21 cellular contexts compared by ENCODE assay signal in the genomic region with DNA sequence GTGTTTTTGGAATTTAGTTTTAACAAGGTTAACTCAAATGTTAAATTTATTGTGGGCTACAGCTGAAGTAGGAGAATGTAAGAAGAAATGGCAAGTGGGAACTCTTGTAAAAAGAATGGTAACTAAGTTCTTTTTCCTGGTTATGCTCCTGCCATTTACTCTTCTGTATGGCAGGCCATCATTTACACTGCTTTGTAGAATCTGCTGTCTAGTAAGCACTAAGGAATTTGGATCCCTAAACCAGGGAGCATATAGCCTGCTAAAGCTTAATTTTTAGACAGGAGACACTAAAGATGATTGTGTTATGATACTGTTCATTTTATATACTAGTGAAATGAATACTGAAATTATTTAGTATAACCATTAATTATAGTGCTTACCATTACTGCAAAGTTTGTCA.
DNase-seq lines count a peak whose midpoint lies in the region; ATAC-seq and TF ChIP-seq lines count a peak whose summit lies in the region.
"Had no signal": no experiment of that assay in that cellular context is flagged by ENCODE, and none has a peak within 500 bp of the region (broad histone marks: within the 10 kb centered on the region; RNA-seq: fewer than 3 reads in every experiment).

No MANE protein-coding gene starts in this region.

- H3K4me1 Mint-ChIP-seq in activated naive CD4-positive, alpha-beta T cell treated with anti-CD3 and anti-CD28 coated beads, Interleukin-2, amount 10 ng/mL, durations not matched to agents 7 days and 5 days, result peaks cover 28% of the 10 kb centered on the region

- H3K27me3 ChIP-seq in KMS-11 (ENCODE audit: insufficient read depth, low read depth) (no peaks in the 10 kb centered on the region), brain microvascular endothelial cell (replicated peaks) (no peaks in the 10 kb centered on the region), tibial nerve (no peaks in the 10 kb centered on the region)
- H3K27me3 ChIP-seq: upper lobe of right lung had no signal

- H3K9me3 Mint-ChIP-seq in activated naive CD4-positive, alpha-beta T cell treated with anti-CD3 and anti-CD28 coated beads, Interleukin-2, amount 10 ng/mL, durations not matched to agents 7 days and 5 days, result no peaks in the 10 kb centered on the region
- H3K9me3 Mint-ChIP-seq: activated CD4-positive, alpha-beta memory T cell treated with anti-CD3 and anti-CD28 coated beads, Interleukin-2, amount 10 ng/mL, durations not matched to agents 7 days and 5 days; activated naive CD8-positive, alpha-beta T cell treated with anti-CD3 and anti-CD28 coated beads, Interleukin-2, amount 50 U/mL, for 24 hours; activated T-helper 1 cell treated with anti-CD3 and anti-CD28 coated beads, Interleukin-12 subunit alpha, Interleukin-12 subunit beta, Interleukin-2, Interleukin-4 antibody, amounts not matched to agents 30 ng/mL and 10 ng/mL and 1 ng/mL, durations not matched to agents 14 hours and 24 hours and 36 hours; CD14-positive monocyte; H9; naive thymus-derived CD8-positive, alpha-beta T cell had no signal

- H3K4me3 ChIP-seq in KMS-11 (IDR thresholded peaks at IDR 0.05; ENCODE audit: insufficient read depth, low read depth, low read length) (no peak overlapping the region), brain microvascular endothelial cell (ENCODE audit: low read depth, low read length) (no peak overlapping the region), tibial nerve (no peak overlapping the region)
- H3K4me3 ChIP-seq: lung, upper lobe of right lung had no signal

- in situ Hi-C loops in brain microvascular endothelial cell (cut with HindIII; ENCODE audit: low pct_ligation_motif_present, low sequenced_read_pairs), result no loop called here

- no peaks in the 10 kb centered on the region for H3K36me3 Mint-ChIP-seq in activated naive CD4-positive, alpha-beta T cell treated with anti-CD3 and anti-CD28 coated beads, Interleukin-2, amount 10 ng/mL, durations not matched to agents 7 days and 5 days

- TF ChIP-seq EP300 in tibial nerve (IDR thresholded peaks at IDR 0.05), result no peak

- no peaks in the 10 kb centered on the region for H3K27me3 Mint-ChIP-seq in activated naive CD4-positive, alpha-beta T cell treated with anti-CD3 and anti-CD28 coated beads, Interleukin-2, amount 10 ng/mL, durations not matched to agents 7 days and 5 days
- H3K27me3 Mint-ChIP-seq: activated CD4-positive, alpha-beta memory T cell treated with anti-CD3 and anti-CD28 coated beads, Interleukin-2, amount 10 ng/mL, durations not matched to agents 7 days and 5 days; activated naive CD8-positive, alpha-beta T cell treated with anti-CD3 and anti-CD28 coated beads, Interleukin-2, amount 50 U/mL, for 24 hours; naive thymus-derived CD8-positive, alpha-beta T cell had no signal

- TF ChIP-seq POLR2A in tibial nerve (IDR thresholded peaks at IDR 0.05), result no peak

- no peak overlapping the region for H3K27ac Mint-ChIP-seq in activated naive CD4-positive, alpha-beta T cell treated with anti-CD3 and anti-CD28 coated beads, Interleukin-2, amount 10 ng/mL, durations not matched to agents 7 days and 5 days
- H3K27ac Mint-ChIP-seq: activated CD4-positive, alpha-beta memory T cell treated with anti-CD3 and anti-CD28 coated beads, Interleukin-2, amount 10 ng/mL, durations not matched to agents 7 days and 5 days; activated naive CD8-positive, alpha-beta T cell treated with anti-CD3 and anti-CD28 coated beads, Interleukin-2, amount 50 U/mL, for 24 hours; activated T-helper 1 cell treated with anti-CD3 and anti-CD28 coated beads, Interleukin-12 subunit alpha, Interleukin-12 subunit beta, Interleukin-2, Interleukin-4 antibody, amounts not matched to agents 30 ng/mL and 10 ng/mL and 1 ng/mL, durations not matched to agents 14 hours and 24 hours and 36 hours; CD14-positive monocyte; naive thymus-derived CD8-positive, alpha-beta T cell had no signal

- peaks cover 68% of the 10 kb centered on the region for H3K4me1 ChIP-seq in KMS-11 (ENCODE audit: low read depth, poor library complexity, severe bottlenecking)
- H3K4me1 ChIP-seq in tibial nerve, result peaks cover 0 to 64% (median 29%) of the 10 kb centered on the region in 4 donors

- peaks cover 13% of the 10 kb centered on the region; the same call in 1 of the 2 replicates for H3K79me2 ChIP-seq in KMS-11 (ENCODE audit: insufficient read depth, low read depth)

- H3K36me3 ChIP-seq in KMS-11 (ENCODE audit: insufficient read depth) (no peaks in the 10 kb centered on the region), brain microvascular endothelial cell (replicated peaks) (no peaks in the 10 kb centered on the region), tibial nerve (peaks cover 0 to 12% (median 0%) of the 10 kb centered on the region in 3 donors)
- H3K36me3 ChIP-seq: upper lobe of right lung had no signal

- peak; percentile 10 for DNase-seq in brain microvascular endothelial cell
- peak; percentile 16 for DNase-seq in globus pallidus (ENCODE audit: low spot score)
- no peak for DNase-seq in tibial nerve (ENCODE audit: low spot score in 2 of 2)
- no peak for DNase-seq in SW 1271 (lab: John Stamatoyannopoulos, UW)
- DNase-seq in activated naive CD4-positive, alpha-beta T cell treated with anti-CD3 and anti-CD28 coated beads, Interleukin-2, amount 10 ng/mL, durations not matched to agents 7 days and 5 days, result no peak
- DNase-seq: activated CD4-positive, alpha-beta memory T cell treated with anti-CD3 and anti-CD28 coated beads, Interleukin-2, amount 10 ng/mL, durations not matched to agents 7 days and 5 days; activated naive CD8-positive, alpha-beta T cell treated with anti-CD3 and anti-CD28 coated beads, Interleukin-2, amount 50 U/mL, for 24 hours; H9; naive thymus-derived CD8-positive, alpha-beta T cell; NCI-H1436 treated with DMSO at 0.1 percent for 48 hours; RPMI8226; stimulated activated naive CD4-positive, alpha-beta T cell treated with Interleukin-2 at 50 U/mL for 16 hours; T-helper 1 cell; upper lobe of right lung; WERI-Rb-1 had no signal

- H4K20me1 ChIP-seq in KMS-11 (ENCODE audit: insufficient read depth), result no peaks in the 10 kb centered on the region

- H3K4me3 Mint-ChIP-seq in activated naive CD4-positive, alpha-beta T cell treated with anti-CD3 and anti-CD28 coated beads, Interleukin-2, amount 10 ng/mL, durations not matched to agents 7 days and 5 days, result no peak overlapping the region
- H3K4me3 Mint-ChIP-seq: activated CD4-positive, alpha-beta memory T cell treated with anti-CD3 and anti-CD28 coated beads, Interleukin-2, amount 10 ng/mL, durations not matched to agents 7 days and 5 days; activated naive CD8-positive, alpha-beta T cell treated with anti-CD3 and anti-CD28 coated beads, Interleukin-2, amount 50 U/mL, for 24 hours; activated T-helper 1 cell treated with anti-CD3 and anti-CD28 coated beads, Interleukin-12 subunit alpha, Interleukin-12 subunit beta, Interleukin-2, Interleukin-4 antibody, amounts not matched to agents 30 ng/mL and 10 ng/mL and 1 ng/mL, durations not matched to agents 14 hours and 24 hours and 36 hours; CD14-positive monocyte; H9; naive thymus-derived CD8-positive, alpha-beta T cell had no signal

- no peak overlapping the region for H3K27ac ChIP-seq in KMS-11
- peak overlapping the region; percentile 16 for H3K27ac ChIP-seq in brain microvascular endothelial cell
- H3K27ac ChIP-seq in tibial nerve, result peak overlapping the region in 3 of 4 donors; percentile 15 to 75 (median 65)
- H3K27ac ChIP-seq: upper lobe of right lung, WERI-Rb-1 had no signal

- no peak for ATAC-seq in HG02973 (IDR thresholded peaks at IDR 0.05; ENCODE audit: unreplicated experiment)
- no peak for ATAC-seq in HG02884 (IDR thresholded peaks at IDR 0.05; ENCODE audit: unreplicated experiment)
- ATAC-seq: activated naive CD8-positive, alpha-beta T cell treated with anti-CD3 and anti-CD28 coated beads, Interleukin-2, amount 50 U/mL, for 24 hours; naive thymus-derived CD8-positive, alpha-beta T cell; upper lobe of right lung had no signal

- TF ChIP-seq CTCF in KMS-11 (conservative IDR thresholded peaks at IDR 0.05; ENCODE audit: low read depth, low read length) (no peak), brain microvascular endothelial cell (IDR thresholded peaks at IDR 0.05; ENCODE audit: low read depth, low read length, missing control alignments) (no peak), tibial nerve (IDR thresholded peaks at IDR 0.05) (no peak)

- CTCF ChIA-PET in activated naive CD4-positive, alpha-beta T cell treated with anti-CD3 and anti-CD28 coated beads, Interleukin-2, amount 10 ng/mL, durations not matched to agents 7 days and 5 days (lab: Charles Lee), result no interaction called here

- no peak overlapping the region for H3K9ac ChIP-seq in KMS-11

- no peaks in the 10 kb centered on the region for H3K9me3 ChIP-seq in tibial nerve
- H3K9me3 ChIP-seq: upper lobe of right lung had no signal

- H3K4me2 ChIP-seq in KMS-11, result peak overlapping the region; percentile 87; the same call in 1 of the 2 replicates

- H2AFZ ChIP-seq in KMS-11 (ENCODE audit: low read depth), result no peak overlapping the region

Comparison
In these comparisons a context has a peak if more than half of its experiments do, and no peak if none do; other contexts are left out.
1. DNase-seq: peak in brain microvascular endothelial cell (single experiment) and globus pallidus (single experiment); none in tibial nerve (0 of 2), SW 1271 (0 of 2) and activated naive CD4-positive, alpha-beta T cell treated with anti-CD3 and anti-CD28 coated beads, Interleukin-2, amount 10 ng/mL, durations not matched to agents 7 days and 5 days (single experiment).